In genomic region chr9:86975571-86975970, GRCh38 we compare ENCODE assay signal across 18 cellular contexts. TPM values are rescaled to one million over a fixed set of nuclear protein-coding genes. Genes with fewer than 3 reads are reported as not detected.
DNase-seq lines count a peak whose midpoint lies in the region; ATAC-seq and TF ChIP-seq lines count a peak whose summit lies in the region.
"Had no signal": no experiment of that assay in that cellular context is flagged by ENCODE, and none has a peak within 500 bp of the region (broad histone marks: within the 10 kb centered on the region; RNA-seq: fewer than 3 reads in every experiment).

No MANE protein-coding gene starts in this region.

- H3K27me3 ChIP-seq in adipocyte (replicated peaks; ENCODE audit: control insufficient read depth, insufficient read depth, low read length) (no peaks in the 10 kb centered on the region), skeletal muscle satellite cell (ENCODE audit: control insufficient read depth, insufficient read depth, low read length) (no peaks in the 10 kb centered on the region), tibial artery (no peaks in the 10 kb centered on the region)

- intact Hi-C loops in tibial artery (cut with DNase I; ENCODE audit: low total_unique reads): no loop called here

- ATAC-seq in omental fat pad (ENCODE audit: low FRiP score): no peak
- ATAC-seq: A549, GM23338, HCT116, Panc1 had no signal

- no peak overlapping the region for H3K4me2 ChIP-seq in skeletal muscle satellite cell (ENCODE audit: low read length)
- H3K4me2 ChIP-seq: A549, GM23338 had no signal

- H3K9ac ChIP-seq in adipocyte (ENCODE audit: low read length) (peak overlapping the region; percentile 50), skeletal muscle satellite cell (ENCODE audit: low read depth, low read length) (peak overlapping the region; percentile 67)

- TF ChIP-seq CTCF in fibroblast of mammary gland (conservative IDR thresholded peaks at IDR 0.05; ENCODE audit: control insufficient read depth, insufficient read depth, low read depth, low read length) (no peak), tibial artery (IDR thresholded peaks at IDR 0.05) (no peak), omental fat pad (IDR thresholded peaks at IDR 0.05) (no peak)

- H3K4me1 ChIP-seq in adipocyte (ENCODE audit: control insufficient read depth, insufficient read depth, low read length): peaks cover 51% of the 10 kb centered on the region
- peaks cover 52% of the 10 kb centered on the region for H3K4me1 ChIP-seq in skeletal muscle satellite cell (ENCODE audit: control insufficient read depth, insufficient read depth, low read length)
- H3K4me1 ChIP-seq in tibial artery: no peaks in the 10 kb centered on the region
- H3K4me1 ChIP-seq: A549 had no signal

- peak; percentile 17 for DNase-seq in EH (ENCODE audit: low read depth)
- DNase-seq in adipocyte (ENCODE audit: low read depth): peak; percentile 67
- peak; percentile 63 for DNase-seq in fibroblast of mammary gland (ENCODE audit: low read depth)
- no peak for DNase-seq in tibial artery
- no peak for DNase-seq in omental fat pad (ENCODE audit: low spot score)
- DNase-seq in NCI-H2081 (lab: John Stamatoyannopoulos, UW): no peak
- DNase-seq: COR-L47, KG1, NCI-H1048, NCI-H1436 treated with DMSO at 0.1 percent for 48 hours, NCI-H2029 treated with DMSO at 0.1 percent for 48 hours, NCI-H510A treated with DMSO at 0.1 percent for 48 hours, NCI-H82 had no signal

- H3K36me3 ChIP-seq in adipocyte (ENCODE audit: control insufficient read depth, insufficient read depth, low read length, severe bottlenecking): no peaks in the 10 kb centered on the region
- no peaks in the 10 kb centered on the region for H3K36me3 ChIP-seq in skeletal muscle satellite cell (ENCODE audit: insufficient read depth, low read length)
- no peaks in the 10 kb centered on the region for H3K36me3 ChIP-seq in tibial artery

- H3K27ac ChIP-seq in tibial artery: no peak overlapping the region
- H3K27ac ChIP-seq: A549 had no signal

- no peak overlapping the region for H3K4me3 ChIP-seq in adipocyte (ENCODE audit: low read length)
- H3K4me3 ChIP-seq in fibroblast of mammary gland (ENCODE audit: control insufficient read depth, low read depth, low read length): no peak overlapping the region
- no peak overlapping the region for H3K4me3 ChIP-seq in skeletal muscle satellite cell (ENCODE audit: low read length)
- no peak overlapping the region for H3K4me3 ChIP-seq in tibial artery
- H3K4me3 ChIP-seq: A549, GM23338 had no signal

- H3K9me3 ChIP-seq in adipocyte (ENCODE audit: control insufficient read depth, low read length): no peaks in the 10 kb centered on the region
- no peaks in the 10 kb centered on the region for H3K9me3 ChIP-seq in skeletal muscle satellite cell (replicated peaks; ENCODE audit: low read length)
- H3K9me3 ChIP-seq in tibial artery: no peaks in the 10 kb centered on the region
- H3K9me3 ChIP-seq: A549 had no signal

RNA-seq across cellular contexts. Expression of gene GAS1, which starts 28.3 kb away (rescaled TPM):
- 2.0 and 5.5 TPM in 2 replicates for total RNA-seq in skeletal muscle satellite cell (2012; rRNA removed)
- 100 to 1,000 TPM in 2 of 4 donors, 10 to 100 TPM in 2; 27.0 to 328 (median 97.9) TPM for total RNA-seq in omental fat pad

Comparison
In these comparisons a context has a peak if more than half of its experiments do, and no peak if none do; other contexts are left out.
1. DNase-seq: peak in EH (single experiment), adipocyte (single experiment) and fibroblast of mammary gland (single experiment); none in tibial artery (0 of 2), omental fat pad (single experiment) and NCI-H2081 (0 of 2).